In genomic region chr12:13001725-13002040, GRCh38 we compare ENCODE assay signal across 8 cellular contexts. TPM values are rescaled to one million over a fixed set of nuclear protein-coding genes. Genes with fewer than 3 reads are reported as not detected.
DNase-seq lines count a peak whose midpoint lies in the region; ATAC-seq and TF ChIP-seq lines count a peak whose summit lies in the region.

No MANE protein-coding gene starts in this region.

- H3K79me2 ChIP-seq in ACC112 (ENCODE audit: control insufficient read depth, insufficient read depth, low read length, unreplicated experiment) = peaks cover 40% of the 10 kb centered on the region
- no peaks in the 10 kb centered on the region for H3K79me2 ChIP-seq in Loucy (ENCODE audit: insufficient read depth, low read length)

- peaks cover 25% of the 10 kb centered on the region for H3K4me1 Mint-ChIP-seq in endodermal cell
- H3K4me1 Mint-ChIP-seq in nephron progenitor cell = peaks cover 37% of the 10 kb centered on the region

- H3K9me3 Mint-ChIP-seq in endodermal cell = no peaks in the 10 kb centered on the region
- no peaks in the 10 kb centered on the region for H3K9me3 Mint-ChIP-seq in nephron progenitor cell

- H3K9me3 ChIP-seq in Loucy (ENCODE audit: insufficient read depth, low read depth, low read length) (no peaks in the 10 kb centered on the region), endodermal cell (ENCODE audit: control insufficient read depth, low read length) (no peaks in the 10 kb centered on the region)

- 56 to 63% methylated on average over 19 of the region's 19 CpGs for WGBS in endodermal cell (ENCODE audit: insufficient coverage in 1 of 2, insufficient read length in 1 of 2), 2 experiments

- H3K4me2 ChIP-seq in Loucy (ENCODE audit: low read depth, low read length, poor library complexity, severe bottlenecking) = peak overlapping the region; percentile 77

- peak overlapping the region; percentile 53 for H2AFZ ChIP-seq in ACC112 (ENCODE audit: low read length, unreplicated experiment)
- H2AFZ ChIP-seq in Loucy (ENCODE audit: low read length) = 0 out of 2 replicates have a peak overlapping the region, but pooled peaks have one; percentile 23

- peak overlapping the region; percentile 99 for H3K4me3 ChIP-seq in ACC112 (ENCODE audit: low read depth, low read length)
- H3K4me3 ChIP-seq in Loucy (ENCODE audit: low read length, poor library complexity, severe bottlenecking) = peak overlapping the region; percentile 74
- peak overlapping the region; percentile 69 for H3K4me3 ChIP-seq in endodermal cell (ENCODE audit: low read length)

- no peaks in the 10 kb centered on the region for H3K36me3 Mint-ChIP-seq in endodermal cell (ENCODE audit: low read depth)
- no peaks in the 10 kb centered on the region for H3K36me3 Mint-ChIP-seq in nephron progenitor cell (ENCODE audit: low read depth)

- H4K20me1 ChIP-seq in Loucy (ENCODE audit: insufficient read depth, low read length, poor library complexity, severe bottlenecking) = no peaks in the 10 kb centered on the region

- no peaks in the 10 kb centered on the region for H3F3A ChIP-seq in Loucy (ENCODE audit: low read depth)

- DNase-seq in endodermal cell (no peak), nephron progenitor cell (no peak), SW 1271 (lab: John Stamatoyannopoulos, UW) (no peak), iPS-NIHi11 (ENCODE audit: low spot score) (no peak)
- no peak for DNase-seq in effector CD8-positive, alpha-beta T cell (lab: John Stamatoyannopoulos, UW)

- H3K27me3 Mint-ChIP-seq in endodermal cell (ENCODE audit: insufficient read depth) = peaks cover 53% of the 10 kb centered on the region
- H3K27me3 Mint-ChIP-seq in nephron progenitor cell (ENCODE audit: low read depth, poor library complexity) = peaks cover 56% of the 10 kb centered on the region

- no peak overlapping the region; the same call in 1 of the 2 replicates for H3K27ac ChIP-seq in ACC112 (ENCODE audit: low read depth, low read length)
- no peak overlapping the region for H3K27ac ChIP-seq in endodermal cell (ENCODE audit: low read depth, low read length)

- no peak overlapping the region for H3K27ac Mint-ChIP-seq in endodermal cell
- H3K27ac Mint-ChIP-seq in nephron progenitor cell = peak overlapping the region; percentile 13

- H3K27me3 ChIP-seq in ACC112 (ENCODE audit: insufficient read depth, low read length) = no peaks in the 10 kb centered on the region
- no peaks in the 10 kb centered on the region for H3K27me3 ChIP-seq in Loucy (ENCODE audit: insufficient read depth, low read length, poor library complexity, severe bottlenecking)
- peaks cover 28% of the 10 kb centered on the region for H3K27me3 ChIP-seq in endodermal cell (ENCODE audit: control insufficient read depth, insufficient read depth, low read length, poor library complexity, severe bottlenecking)

- ATAC-seq in HG02884 (IDR thresholded peaks at IDR 0.05; ENCODE audit: unreplicated experiment) = no peak

- TF ChIP-seq CTCF in Loucy (conservative IDR thresholded peaks at IDR 0.05; ENCODE audit: low read length) (no peak), endodermal cell (conservative IDR thresholded peaks at IDR 0.05) (no peak), nephron progenitor cell (IDR thresholded peaks at IDR 0.05) (no peak)

- H3K9ac ChIP-seq in Loucy (ENCODE audit: low read depth, low read length, poor library complexity, severe bottlenecking) = peak overlapping the region; percentile 65
- H3K9ac ChIP-seq in endodermal cell (ENCODE audit: extremely low read depth, low read length, poor library complexity, severe bottlenecking) = no peak overlapping the region

- H3K36me3 ChIP-seq in ACC112 (ENCODE audit: insufficient read depth, low read length) (no peaks in the 10 kb centered on the region), Loucy (ENCODE audit: insufficient read depth, low read length) (no peaks in the 10 kb centered on the region), endodermal cell (ENCODE audit: control insufficient read depth, insufficient read depth, low read length) (no peaks in the 10 kb centered on the region)

- no peaks in the 10 kb centered on the region for H3K9me2 ChIP-seq in Loucy (replicated peaks; ENCODE audit: low read depth, low read length)

- H3K4me1 ChIP-seq in ACC112 (ENCODE audit: control insufficient read depth, insufficient read depth, low read length, unreplicated experiment) (peaks cover 33% of the 10 kb centered on the region), Loucy (ENCODE audit: insufficient read depth, low read length, poor library complexity, severe bottlenecking) (peaks cover 24% of the 10 kb centered on the region), endodermal cell (ENCODE audit: control insufficient read depth, insufficient read depth, low read length) (peaks cover 4% of the 10 kb centered on the region)

- peak overlapping the region; percentile 82 for H3K4me3 Mint-ChIP-seq in endodermal cell
- peak overlapping the region; percentile 83 for H3K4me3 Mint-ChIP-seq in nephron progenitor cell

RNA-seq across cellular contexts. Expression of gene HEBP1, which starts 1.6 kb away (rescaled TPM):
- total RNA-seq in endodermal cell = 10 to 100 TPM; 27.4 to 29.1 TPM
- 38.6 TPM for polyA plus RNA-seq in endodermal cell (2013, experiment 1 of 2)
- polyA plus RNA-seq in endodermal cell (2013, experiment 2 of 2) = 38.0 TPM

RNA-seq across cellular contexts. Expression of gene FAM234B, which starts 42.5 kb away (rescaled TPM):
- total RNA-seq in endodermal cell = 10 to 100 TPM; 20.8 to 32.0 TPM
- polyA plus RNA-seq in endodermal cell (2013, experiment 1 of 2) = 21.3 TPM
- polyA plus RNA-seq in endodermal cell (2013, experiment 2 of 2) = 18.6 TPM

RNA-seq across cellular contexts. Expression of gene GPRC5D, which starts 49.7 kb away (rescaled TPM):
- not detected for total RNA-seq in endodermal cell
- polyA plus RNA-seq in endodermal cell (2013, experiment 1 of 2) = not detected
- polyA plus RNA-seq in endodermal cell (2013, experiment 2 of 2) = not detected
